In the genomic region with DNA sequence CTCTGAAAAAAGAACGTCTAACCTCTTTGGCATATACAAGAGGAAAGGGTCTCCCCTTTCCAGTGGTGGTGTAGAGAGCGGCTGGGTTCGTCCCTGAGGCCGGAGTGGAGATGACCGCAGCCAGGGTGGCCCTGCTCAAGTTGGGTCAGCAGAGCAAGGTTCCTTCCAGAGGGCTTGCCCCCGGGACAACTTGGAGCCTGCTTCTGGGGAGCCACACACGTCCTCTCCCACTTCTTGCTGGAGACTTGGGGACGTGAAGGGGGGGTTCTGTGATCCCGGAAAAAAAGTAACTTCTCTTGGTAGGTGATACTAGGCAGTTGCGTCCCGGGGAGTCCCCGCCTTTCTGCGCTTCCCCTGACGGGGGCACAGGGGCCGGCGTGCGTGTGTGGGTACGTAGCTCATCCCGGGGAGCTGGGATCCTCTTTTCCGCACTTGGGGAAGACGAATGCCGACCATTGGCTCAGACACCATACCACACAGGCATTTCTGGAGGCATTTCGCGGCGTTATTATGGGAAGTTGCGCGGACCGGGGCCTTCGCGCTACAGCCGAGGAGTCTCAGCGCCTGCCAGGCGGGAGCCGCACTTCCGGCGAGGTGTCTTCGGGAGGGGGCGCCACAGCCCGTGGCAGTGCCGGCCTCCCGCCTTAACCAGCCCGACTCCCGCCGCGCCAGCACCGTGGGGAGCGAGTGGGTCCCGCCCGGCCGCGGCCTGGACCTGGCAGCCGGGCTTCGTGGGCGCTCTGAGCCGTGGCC, we compare ENCODE assay signal across 11 cellular contexts. TPM values are rescaled to one million over a fixed set of nuclear protein-coding genes. Genes with fewer than 3 reads are reported as not detected.
DNase-seq lines count a peak whose midpoint lies in the region; ATAC-seq and TF ChIP-seq lines count a peak whose summit lies in the region.
"Had no signal": no experiment of that assay in that cellular context is flagged by ENCODE, and none has a peak within 500 bp of the region (broad histone marks: within the 10 kb centered on the region; RNA-seq: fewer than 3 reads in every experiment).

No MANE protein-coding gene starts in this region.

- H3F3A ChIP-seq in GM23248 (ENCODE audit: insufficient read depth) = no peaks in the 10 kb centered on the region

- peak overlapping the region; percentile 86 for H3K4me2 ChIP-seq in GM23248 (ENCODE audit: unreplicated experiment)

- ATAC-seq in gastrocnemius medialis = no peak
- ATAC-seq: activated naive CD8-positive, alpha-beta T cell treated with anti-CD3 and anti-CD28 coated beads, Interleukin-2, amount 50 U/mL, for 24 hours had no signal

- no peak for TF ChIP-seq POLR2A in gastrocnemius medialis (IDR thresholded peaks at IDR 0.05)

- no peak overlapping the region for H3K27ac ChIP-seq in GM23248
- H3K27ac ChIP-seq in iPS-18a (ENCODE audit: low read length) = no peak overlapping the region
- H3K27ac ChIP-seq in gastrocnemius medialis = no peak overlapping the region

- H4K20me1 ChIP-seq in GM23248 (ENCODE audit: insufficient read depth) = no peaks in the 10 kb centered on the region

- peaks cover 7% of the 10 kb centered on the region; the same call in 1 of the 2 replicates for H3K4me1 ChIP-seq in GM23248 (ENCODE audit: insufficient read depth)
- peaks cover 15% of the 10 kb centered on the region for H3K4me1 ChIP-seq in adipocyte (ENCODE audit: control insufficient read depth, insufficient read depth, low read length)
- H3K4me1 ChIP-seq in iPS-18a (ENCODE audit: control insufficient read depth, low read depth, low read length) = no peaks in the 10 kb centered on the region
- peaks cover 12% of the 10 kb centered on the region in 2 donors for H3K4me1 ChIP-seq in gastrocnemius medialis

- H2AFZ ChIP-seq in GM23248 = peak overlapping the region; percentile 78

- H3K9ac ChIP-seq in GM23248 (no peak overlapping the region), adipocyte (ENCODE audit: low read length) (no peak overlapping the region), iPS-18a (ENCODE audit: low read length) (no peak overlapping the region)

- H3K27me3 ChIP-seq in GM23248 (replicated peaks; ENCODE audit: insufficient read depth) (peaks cover 70% of the 10 kb centered on the region), adipocyte (replicated peaks; ENCODE audit: control insufficient read depth, insufficient read depth, low read length) (peaks cover 80% of the 10 kb centered on the region), iPS-18a (ENCODE audit: control insufficient read depth, insufficient read depth, low read length) (peaks cover 100% of the 10 kb centered on the region), gastrocnemius medialis (peaks cover 62 to 77% (median 64%) of the 10 kb centered on the region in 3 donors)

- peak; percentile 42 for DNase-seq in GM23248
- peak; percentile 81 for DNase-seq in adipocyte (ENCODE audit: low read depth)
- no peak for DNase-seq in gastrocnemius medialis
- DNase-seq in GF-D8 (lab: John Stamatoyannopoulos, UW) = no peak
- no peak for DNase-seq in stimulated activated CD8-positive, alpha-beta memory T cell treated with anti-CD3 and anti-CD28 coated beads, Interleukin-4, amount 100 ng/mL, for 48 hours
- no peak for DNase-seq in superior temporal gyrus (ENCODE audit: extremely low spot score)
- no peak for DNase-seq in C1 segment of cervical spinal cord (lab: John Stamatoyannopoulos, UW)
- DNase-seq: activated naive CD8-positive, alpha-beta T cell treated with anti-CD3 and anti-CD28 coated beads, Interleukin-2, amount 50 U/mL, for 24 hours; midbrain; T-helper 2 cell had no signal

- in situ Hi-C loops in GM23248 (cut with MboI) (no loop called here), gastrocnemius medialis (cut with MboI; ENCODE audit: low sequenced_read_pairs in 4 of 4) (loop anchor here in 1 of 4 donors (25.0 kb wide), 1 partner anchor 290 kb away; no protein-coding TSS in a partner anchor)

- H3K79me2 ChIP-seq in GM23248 (ENCODE audit: insufficient read depth) = no peaks in the 10 kb centered on the region

- H3K36me3 ChIP-seq in GM23248 (ENCODE audit: low read depth) (no peaks in the 10 kb centered on the region), adipocyte (ENCODE audit: control insufficient read depth, insufficient read depth, low read length, severe bottlenecking) (no peaks in the 10 kb centered on the region), iPS-18a (ENCODE audit: control insufficient read depth, low read depth, low read length) (no peaks in the 10 kb centered on the region), gastrocnemius medialis (no peaks in the 10 kb centered on the region)

- H3K4me3 ChIP-seq in GM23248 = peak overlapping the region; percentile 71
- peak overlapping the region; percentile 74 for H3K4me3 ChIP-seq in adipocyte (ENCODE audit: low read length)
- peak overlapping the region; percentile 42 for H3K4me3 ChIP-seq in iPS-18a (ENCODE audit: low read length)
- peak overlapping the region; percentile 31 to 51 (median 40) for H3K4me3 ChIP-seq in gastrocnemius medialis

- H3K9me3 ChIP-seq in GM23248 (ENCODE audit: low read depth) (no peaks in the 10 kb centered on the region), adipocyte (ENCODE audit: control insufficient read depth, low read length) (no peaks in the 10 kb centered on the region), iPS-18a (ENCODE audit: control insufficient read depth, low read depth, low read length) (no peaks in the 10 kb centered on the region), gastrocnemius medialis (no peaks in the 10 kb centered on the region)

- no peaks in the 10 kb centered on the region for H3K9me2 ChIP-seq in GM23248 (ENCODE audit: insufficient read depth)

- intact Hi-C loops in gastrocnemius medialis (cut with DNase I; ENCODE audit: low total_unique reads) = loop anchor here (5.0 kb wide), 1 partner anchor 295 kb away; no protein-coding TSS in a partner anchor

- TF ChIP-seq CTCF in gastrocnemius medialis (IDR thresholded peaks at IDR 0.05 in 4 of 5, conservative IDR thresholded peaks at IDR 0.05 in 1 of 5) = no peak

- 7% methylated on average over 52 to 55 of the region's 55 CpGs for WGBS in GM23248 (ENCODE audit: low coverage in 1 of 2, low lambda C conversion rate in 2 of 2, missing lambda C conversion rate in 2 of 2), 2 experiments

RNA-seq across cellular contexts. Expression of gene PAX9, which starts 14.8 kb away (rescaled TPM):
- total RNA-seq in GM23248 (2014; rRNA removed; shearing (Covaris generic)) = not detected in 2 replicates
- 0.05 and 0.19 TPM in 2 replicates for polyA plus RNA-seq in GM23248 (2016; fragmentation: Nextera tagmentation; extraction: Ambion mirVana)
- not detected for total RNA-seq in gastrocnemius medialis

Comparison
In these comparisons a context has a peak if more than half of its experiments do, and no peak if none do; other contexts are left out.
1. DNase-seq: peak in GM23248 (single experiment) and adipocyte (single experiment); none in gastrocnemius medialis (0 of 2), GF-D8 (single experiment), stimulated activated CD8-positive, alpha-beta memory T cell treated with anti-CD3 and anti-CD28 coated beads, Interleukin-4, amount 100 ng/mL, for 48 hours (single experiment), superior temporal gyrus (single experiment) and C1 segment of cervical spinal cord (0 of 14).
2. Peak in every context shown above with its lines, with median percentiles within 50 percentile points of each other: H3K4me3 ChIP-seq.